ENCODE assay signal across 8 cellular contexts in genomic region chr3:38649500-38650247, GRCh38. TPM values are rescaled to one million over a fixed set of nuclear protein-coding genes. Genes with fewer than 3 reads are reported as not detected.
DNase-seq lines count a peak whose midpoint lies in the region; ATAC-seq and TF ChIP-seq lines count a peak whose summit lies in the region.

Gene SCN5A, minus strand, starts transcription at chr3:38649687. Its CDS starts 16,380 bp downstream, at chr3:38633307.

- peaks cover 0 to 15% (median 4%) of the 10 kb centered on the region in 11 experiments; a peak in 6 of 22 replicates for H4K20me1 ChIP-seq in BLaER1 treated with 17β-estradiol and CSF1 and Interleukin-3, amounts not matched to agents 10 nM and 100 nM

- H3K9me3 ChIP-seq in BLaER1 treated with 17β-estradiol and CSF1 and Interleukin-3, amounts not matched to agents 10 nM and 100 nM (replicated peaks in 1 of 11), result no peaks in the 10 kb centered on the region

- H3K27ac Mint-ChIP-seq in osteocyte (ENCODE audit: unreplicated experiment), result no peak within 1 kb of the TSS

- no peaks in the 10 kb centered on the region for H3K9me3 Mint-ChIP-seq in osteocyte (ENCODE audit: unreplicated experiment)

- peak within 1 kb of the TSS; percentile 85 to 100 (median 99) for H3K4me2 ChIP-seq in BLaER1 treated with 17β-estradiol and CSF1 and Interleukin-3, amounts not matched to agents 10 nM and 100 nM

- peak within 1 kb of the TSS; percentile 63 for H3K4me3 Mint-ChIP-seq in osteocyte (ENCODE audit: unreplicated experiment)

- H3K36me3 ChIP-seq in BLaER1 treated with 17β-estradiol and CSF1 and Interleukin-3, amounts not matched to agents 10 nM and 100 nM, result no peaks in the 10 kb centered on the region
- no peaks in the 10 kb centered on the region for H3K36me3 ChIP-seq in urinary bladder (ENCODE audit: insufficient read depth)

- peaks cover 5 to 18% (median 14%) of the 10 kb centered on the region in 10 experiments; a peak in 17 of 20 replicates for H3K4me1 ChIP-seq in BLaER1 treated with 17β-estradiol and CSF1 and Interleukin-3, amounts not matched to agents 10 nM and 100 nM
- no peaks in the 10 kb centered on the region for H3K4me1 ChIP-seq in urinary bladder (ENCODE audit: insufficient read depth)

- peak within 1 kb of the TSS; percentile 65 to 81 (median 73) for H3K4me3 ChIP-seq in BLaER1 treated with 17β-estradiol and CSF1 and Interleukin-3, amounts not matched to agents 10 nM and 100 nM
- H3K4me3 ChIP-seq in urinary bladder (ENCODE audit: low read depth, low read length), result peak within 1 kb of the TSS; percentile 69

- H3K27ac ChIP-seq in BLaER1 treated with 17β-estradiol and CSF1 and Interleukin-3, amounts not matched to agents 10 nM and 100 nM, result peak within 1 kb of the TSS in 10 of 11 experiments; percentile 54 to 71 (median 63); a peak in 19 of 22 replicates
- no peak within 1 kb of the TSS for H3K27ac ChIP-seq in urinary bladder (ENCODE audit: low read depth)

- H3K27me3 ChIP-seq in BLaER1 treated with 17β-estradiol and CSF1 and Interleukin-3, amounts not matched to agents 10 nM and 100 nM, result peaks cover 5 to 32% (median 23%) of the 10 kb centered on the region in 11 experiments; a peak in 20 of 22 replicates

- ATAC-seq in GM21381 (IDR thresholded peaks at IDR 0.05; ENCODE audit: unreplicated experiment) (peak; percentile 51), HG03439 (IDR thresholded peaks at IDR 0.05; ENCODE audit: unreplicated experiment) (no peak)

- under 1% methylated on average over 76 of the region's 76 CpGs for WGBS in urinary bladder

- TF ChIP-seq CTCF in osteocyte (IDR thresholded peaks at IDR 0.05), result no peak

- peak within 1 kb of the TSS; percentile 72 to 85 (median 81) for H3K9ac ChIP-seq in BLaER1 treated with 17β-estradiol and CSF1 and Interleukin-3, amounts not matched to agents 10 nM and 100 nM

- DNase-seq in NCI-H460 (ENCODE audit: extremely low read depth, low read depth), result peak; percentile 14
- DNase-seq in activated T-helper 1 cell treated with Interleukin-2 at 50 U/mL for 16 hours (ENCODE audit: low read depth), result peak; percentile 23
- peak; percentile 81 for DNase-seq in germinal center (ENCODE audit: low spot score)
- DNase-seq in osteocyte (ENCODE audit: extremely low spot score, unreplicated experiment), result peak; percentile 75

- H3K27me3 Mint-ChIP-seq in osteocyte (ENCODE audit: unreplicated experiment), result peaks cover 19% of the 10 kb centered on the region

- H3K36me3 Mint-ChIP-seq in osteocyte (ENCODE audit: unreplicated experiment), result no peaks in the 10 kb centered on the region

- peaks cover 2% of the 10 kb centered on the region for H3K4me1 Mint-ChIP-seq in osteocyte (ENCODE audit: unreplicated experiment)

RNA-seq across cellular contexts. Expression of gene SCN5A, which starts in this region (rescaled TPM):
- 0.06 and 0.10 TPM in 2 replicates for total RNA-seq in NCI-H460 (2014; rRNA removed; shearing (Covaris generic))
- polyA plus RNA-seq in NCI-H460 (2014; cell fraction: nucleus; rRNA removed), result 0.10 and 0.20 TPM in 2 replicates
- total RNA-seq in osteocyte (not detected in 2 replicates), urinary bladder (3.1 TPM)
- polyA plus RNA-seq in urinary bladder, result 1.1 TPM

Comparison
In these comparisons a context has a peak if more than half of its experiments do, and no peak if none do; other contexts are left out.
1. Peak in DNase-seq in NCI-H460; RNA of the gene not detected or under 1 TPM.
2. Peak in DNase-seq in osteocyte; RNA of the gene not detected or under 1 TPM.
3. DNase-seq: peak in every context shown above with its lines; median percentile 81 in germinal center; 75 in osteocyte; 23 in activated T-helper 1 cell treated with Interleukin-2 at 50 U/mL for 16 hours; 14 in NCI-H460.